9 cellular contexts compared by ENCODE assay signal in the genomic region with DNA sequence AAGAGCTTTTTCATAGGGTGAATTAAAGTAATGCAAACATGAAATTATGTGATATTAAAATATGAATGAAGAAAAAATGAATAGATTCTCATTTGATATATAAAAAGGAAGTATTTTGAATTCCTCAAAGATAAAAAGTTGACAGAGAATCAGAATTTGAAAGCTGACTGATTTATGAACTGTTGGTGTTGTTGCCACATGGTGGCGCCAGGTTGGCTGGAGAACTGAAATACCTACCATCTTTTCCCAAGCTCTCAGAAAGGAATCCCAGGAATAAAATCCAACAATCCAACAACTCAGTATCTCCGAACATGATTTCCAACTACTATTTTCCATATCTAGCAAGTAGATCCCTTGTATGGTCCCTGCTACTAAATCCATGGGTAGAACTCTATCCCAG. TPM values are rescaled to one million over a fixed set of nuclear protein-coding genes. Genes with fewer than 3 reads are reported as not detected.
DNase-seq lines count a peak whose midpoint lies in the region; ATAC-seq, FAIRE-seq and TF ChIP-seq lines count a peak whose summit lies in the region.
"Had no signal": no experiment of that assay in that cellular context is flagged by ENCODE, and none has a peak within 500 bp of the region (broad histone marks: within the 10 kb centered on the region; RNA-seq: fewer than 3 reads in every experiment).

No MANE protein-coding gene starts in this region.

- H3F3A ChIP-seq in DOHH2 (ENCODE audit: control insufficient read depth, insufficient read depth) = no peaks in the 10 kb centered on the region

- no peak overlapping the region for H3K4me3 Mint-ChIP-seq in nephron
- H3K4me3 Mint-ChIP-seq: effector memory CD8-positive, alpha-beta T cell had no signal

- peaks cover 12% of the 10 kb centered on the region; the same call in 1 of the 2 replicates for H3K9me3 ChIP-seq in DOHH2 (ENCODE audit: control insufficient read depth, insufficient read depth, low read length)

- no peaks in the 10 kb centered on the region for H3K79me2 ChIP-seq in DOHH2 (ENCODE audit: control insufficient read depth, low read length)

- no peak for FAIRE-seq in bronchial epithelial cell (lab: Jason Lieb, UNC)

- no peaks in the 10 kb centered on the region for H3K9me2 ChIP-seq in DOHH2 (replicated peaks; ENCODE audit: control insufficient read depth, low read length)

- peaks cover 80% of the 10 kb centered on the region for H3K27me3 Mint-ChIP-seq in nephron (ENCODE audit: low read depth)

- DNase-seq in bronchial epithelial cell (ENCODE audit: low read depth) = peak; percentile 18
- no peak for DNase-seq in NCI-H1092 treated with DMSO at 0.1 percent for 48 hours (lab: John Stamatoyannopoulos, UW)
- DNase-seq in activated CD8-positive, alpha-beta memory T cell treated with anti-CD3 and anti-CD28 coated beads, Interleukin-2, amount 50 U/mL, for 48 hours = no peak
- DNase-seq: effector memory CD8-positive, alpha-beta T cell had no signal

- H3K36me3 Mint-ChIP-seq in nephron (ENCODE audit: low read depth) = no peaks in the 10 kb centered on the region

- H3K27me3 ChIP-seq in DOHH2 (ENCODE audit: control insufficient read depth, low read length) (no peaks in the 10 kb centered on the region), bronchial epithelial cell (ENCODE audit: control insufficient read depth, insufficient read depth, low read length) (peaks cover 39% of the 10 kb centered on the region)

- H3K36me3 ChIP-seq in DOHH2 (ENCODE audit: control insufficient read depth, low read length) (no peaks in the 10 kb centered on the region), bronchial epithelial cell (ENCODE audit: control insufficient read depth, insufficient read depth, low read length) (no peaks in the 10 kb centered on the region)

- no peak overlapping the region for H3K4me2 ChIP-seq in DOHH2 (ENCODE audit: low read length)

- no peaks in the 10 kb centered on the region for H3K9me3 Mint-ChIP-seq in nephron

- H3K27ac Mint-ChIP-seq in nephron = no peak overlapping the region
- H3K27ac Mint-ChIP-seq: effector memory CD8-positive, alpha-beta T cell had no signal

- H3K4me3 ChIP-seq in DOHH2 (ENCODE audit: low read length) (no peak overlapping the region), bronchial epithelial cell (ENCODE audit: low read depth, low read length) (no peak overlapping the region)

- H3K4me1 ChIP-seq in DOHH2 (ENCODE audit: control insufficient read depth, low read length) = no peaks in the 10 kb centered on the region

- peaks cover 17% of the 10 kb centered on the region for H3K4me1 Mint-ChIP-seq in nephron

- ATAC-seq in GM18909 (IDR thresholded peaks at IDR 0.05; ENCODE audit: poor library complexity, unreplicated experiment) (no peak), GM18867 (IDR thresholded peaks at IDR 0.05; ENCODE audit: unreplicated experiment) (no peak)
- ATAC-seq: effector memory CD8-positive, alpha-beta T cell had no signal

- H4K20me1 ChIP-seq in DOHH2 (ENCODE audit: control insufficient read depth, insufficient read depth, low read depth, low read length) = no peaks in the 10 kb centered on the region

- no peak overlapping the region for H3K27ac ChIP-seq in DOHH2 (ENCODE audit: low read depth, low read length)

- peak; percentile 17; the same call in 1 of the 2 replicates for TF ChIP-seq RAD21 in Ishikawa (IDR thresholded peaks at IDR 0.05; ENCODE audit: low read depth)

- TF ChIP-seq EP300 in Ishikawa (IDR thresholded peaks at IDR 0.05; ENCODE audit: borderline replicate concordance) = no peak

- TF ChIP-seq CTCF in DOHH2 (IDR thresholded peaks at IDR 0.05; ENCODE audit: low read depth, low read length, poor library complexity, severe bottlenecking) (peak; percentile 52), bronchial epithelial cell (IDR thresholded peaks at IDR 0.05; ENCODE audit: insufficient read depth, low read length, severe bottlenecking) (peak; percentile 41), nephron (IDR thresholded peaks at IDR 0.05; ENCODE audit: unreplicated experiment in 3 of 3) (peak in 2 of 3 experiments; percentile 17 to 36)

TF ChIP-seq in Ishikawa, 13 proteins besides CTCF, POLR2A, EP300 and RAD21:
- TF ChIP-seq, protein P1, sequence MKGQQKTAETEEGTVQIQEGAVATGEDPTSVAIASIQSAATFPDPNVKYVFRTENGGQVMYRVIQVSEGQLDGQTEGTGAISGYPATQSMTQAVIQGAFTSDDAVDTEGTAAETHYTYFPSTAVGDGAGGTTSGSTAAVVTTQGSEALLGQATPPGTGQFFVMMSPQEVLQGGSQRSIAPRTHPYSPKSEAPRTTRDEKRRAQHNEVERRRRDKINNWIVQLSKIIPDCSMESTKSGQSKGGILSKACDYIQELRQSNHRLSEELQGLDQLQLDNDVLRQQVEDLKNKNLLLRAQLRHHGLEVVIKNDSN (IDR thresholded peaks at IDR 0.05) = no peak
- no peak for TF ChIP-seq CREB1 (IDR thresholded peaks at IDR 0.05; ENCODE audit: low read depth)
- TF ChIP-seq TEAD4 (IDR thresholded peaks at IDR 0.05) = no peak
- no peak for TF ChIP-seq NFIC (IDR thresholded peaks at IDR 0.05)
- TF ChIP-seq EGR1 (IDR thresholded peaks at IDR 0.05) = no peak
- TF ChIP-seq FOXM1 (IDR thresholded peaks at IDR 0.05; ENCODE audit: borderline replicate concordance, low read depth) = no peak
- no peak for TF ChIP-seq ZBTB7A (IDR thresholded peaks at IDR 0.05; ENCODE audit: low read depth)
- TF ChIP-seq YY1 (IDR thresholded peaks at IDR 0.05; ENCODE audit: low read depth) = no peak
- TF ChIP-seq TAF1 (IDR thresholded peaks at IDR 0.05; ENCODE audit: low read depth) = no peak
- TF ChIP-seq, protein P2, sequence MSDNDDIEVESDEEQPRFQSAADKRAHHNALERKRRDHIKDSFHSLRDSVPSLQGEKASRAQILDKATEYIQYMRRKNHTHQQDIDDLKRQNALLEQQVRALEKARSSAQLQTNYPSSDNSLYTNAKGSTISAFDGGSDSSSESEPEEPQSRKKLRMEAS (IDR thresholded peaks at IDR 0.05) = no peak
- TF ChIP-seq TCF12 (IDR thresholded peaks at IDR 0.05; ENCODE audit: low read depth) = no peak
- TF ChIP-seq, protein P3, sequence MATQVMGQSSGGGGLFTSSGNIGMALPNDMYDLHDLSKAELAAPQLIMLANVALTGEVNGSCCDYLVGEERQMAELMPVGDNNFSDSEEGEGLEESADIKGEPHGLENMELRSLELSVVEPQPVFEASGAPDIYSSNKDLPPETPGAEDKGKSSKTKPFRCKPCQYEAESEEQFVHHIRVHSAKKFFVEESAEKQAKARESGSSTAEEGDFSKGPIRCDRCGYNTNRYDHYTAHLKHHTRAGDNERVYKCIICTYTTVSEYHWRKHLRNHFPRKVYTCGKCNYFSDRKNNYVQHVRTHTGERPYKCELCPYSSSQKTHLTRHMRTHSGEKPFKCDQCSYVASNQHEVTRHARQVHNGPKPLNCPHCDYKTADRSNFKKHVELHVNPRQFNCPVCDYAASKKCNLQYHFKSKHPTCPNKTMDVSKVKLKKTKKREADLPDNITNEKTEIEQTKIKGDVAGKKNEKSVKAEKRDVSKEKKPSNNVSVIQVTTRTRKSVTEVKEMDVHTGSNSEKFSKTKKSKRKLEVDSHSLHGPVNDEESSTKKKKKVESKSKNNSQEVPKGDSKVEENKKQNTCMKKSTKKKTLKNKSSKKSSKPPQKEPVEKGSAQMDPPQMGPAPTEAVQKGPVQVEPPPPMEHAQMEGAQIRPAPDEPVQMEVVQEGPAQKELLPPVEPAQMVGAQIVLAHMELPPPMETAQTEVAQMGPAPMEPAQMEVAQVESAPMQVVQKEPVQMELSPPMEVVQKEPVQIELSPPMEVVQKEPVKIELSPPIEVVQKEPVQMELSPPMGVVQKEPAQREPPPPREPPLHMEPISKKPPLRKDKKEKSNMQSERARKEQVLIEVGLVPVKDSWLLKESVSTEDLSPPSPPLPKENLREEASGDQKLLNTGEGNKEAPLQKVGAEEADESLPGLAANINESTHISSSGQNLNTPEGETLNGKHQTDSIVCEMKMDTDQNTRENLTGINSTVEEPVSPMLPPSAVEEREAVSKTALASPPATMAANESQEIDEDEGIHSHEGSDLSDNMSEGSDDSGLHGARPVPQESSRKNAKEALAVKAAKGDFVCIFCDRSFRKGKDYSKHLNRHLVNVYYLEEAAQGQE (IDR thresholded peaks at IDR 0.05; ENCODE audit: low read depth) = no peak
- TF ChIP-seq CEBPB (IDR thresholded peaks at IDR 0.05) = no peak

RNA-seq across cellular contexts. Expression of a gene that starts 3.1 kb away (rescaled TPM):
- total RNA-seq in bronchial epithelial cell = not detected in 2 replicates
